ENCODE assay signal across 20 cellular contexts in the genomic region with DNA sequence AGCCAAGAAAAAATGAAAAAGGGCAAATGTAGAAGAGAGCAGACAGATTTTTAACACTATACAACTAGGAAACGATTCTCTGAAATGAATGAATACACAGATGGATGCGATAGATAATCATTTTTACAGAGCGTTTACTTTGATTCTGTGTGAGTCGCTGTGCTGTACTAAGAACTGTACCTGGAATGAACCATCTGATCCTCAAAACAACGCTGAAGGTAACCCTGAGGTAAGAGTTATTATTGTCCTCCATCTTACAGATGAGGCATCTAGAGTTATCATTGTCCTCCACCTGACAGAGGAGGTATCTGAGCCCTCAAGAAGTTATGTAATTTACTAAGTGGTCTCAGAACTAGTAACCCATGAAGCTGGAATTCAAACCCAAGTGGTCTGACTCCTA.
DNase-seq lines count a peak whose midpoint lies in the region; ATAC-seq, FAIRE-seq and TF ChIP-seq lines count a peak whose summit lies in the region.
"Had no signal": no experiment of that assay in that cellular context is flagged by ENCODE, and none has a peak within 500 bp of the region (broad histone marks: within the 10 kb centered on the region; RNA-seq: fewer than 3 reads in every experiment).

No MANE protein-coding gene starts in this region.

- H3K4me3 Mint-ChIP-seq in activated CD4-positive, alpha-beta T cell treated with anti-CD3 and anti-CD28 coated beads for 36 hours: no peak overlapping the region
- H3K4me3 Mint-ChIP-seq in activated CD4-positive, alpha-beta T cell treated with anti-CD3 and anti-CD28 coated beads, Interleukin-2, amount 10 ng/mL, durations not matched to agents 24 days and 14 days: no peak overlapping the region
- no peak overlapping the region; the same call in 2 of the 3 replicates for H3K4me3 Mint-ChIP-seq in GM23338
- no peak overlapping the region for H3K4me3 Mint-ChIP-seq in T-helper 17 cell
- H3K4me3 Mint-ChIP-seq: CD14-positive monocyte; CD4-positive, alpha-beta memory T cell; H9 had no signal

- no peak overlapping the region for H3K9ac ChIP-seq in keratinocyte (ENCODE audit: control insufficient read depth, extremely low read depth, insufficient read depth, low read length)
- H3K9ac ChIP-seq: BLaER1 had no signal

- TF ChIP-seq CTCF in GM23338 (conservative IDR thresholded peaks at IDR 0.05; ENCODE audit: low read depth in 2 of 2) (no peak), keratinocyte (optimal IDR thresholded peaks at IDR 0.05 in 1 of 3, IDR thresholded peaks at IDR 0.05 in 1 of 3, conservative IDR thresholded peaks at IDR 0.05 in 1 of 3; ENCODE audit: extremely low read depth in 1 of 3, insufficient read depth in 2 of 3, low read length in 3 of 3) (no peak), WERI-Rb-1 (IDR thresholded peaks at IDR 0.05; ENCODE audit: low read depth, low read length) (no peak), testis (IDR thresholded peaks at IDR 0.05) (no peak)

- H3K4me2 ChIP-seq in GM23338: no peak overlapping the region
- H3K4me2 ChIP-seq in keratinocyte (ENCODE audit: control insufficient read depth, extremely low read depth, insufficient read depth, low read depth, low read length): no peak overlapping the region
- H3K4me2 ChIP-seq: BLaER1 had no signal

- H3K4me1 ChIP-seq in GM23338 (ENCODE audit: insufficient read depth): peaks cover 45% of the 10 kb centered on the region
- H3K4me1 ChIP-seq in keratinocyte (ENCODE audit: control insufficient read depth, extremely low read depth, insufficient read depth, low read length): no peaks in the 10 kb centered on the region
- peaks cover 11% of the 10 kb centered on the region for H3K4me1 ChIP-seq in testis
- H3K4me1 ChIP-seq: BLaER1 had no signal

- no peaks in the 10 kb centered on the region for H3K9me3 ChIP-seq in T-helper 17 cell (ENCODE audit: control insufficient read depth, low read length, poor library complexity, severe bottlenecking)
- H3K9me3 ChIP-seq in keratinocyte (ENCODE audit: control insufficient read depth, low read depth, low read length): no peaks in the 10 kb centered on the region
- H3K9me3 ChIP-seq in WERI-Rb-1 (ENCODE audit: severe bottlenecking): no peaks in the 10 kb centered on the region
- no peaks in the 10 kb centered on the region for H3K9me3 ChIP-seq in testis

- peak; percentile 63 for FAIRE-seq in keratinocyte (lab: Jason Lieb, UNC)
- FAIRE-seq: GM12892, GM18507, H1, HepG2 had no signal

- intact Hi-C loops in activated CD4-positive, alpha-beta T cell treated with anti-CD3 and anti-CD28 coated beads for 36 hours (cut with DNase I, micrococcal nuclease): no loop called here
- intact Hi-C loops in activated CD4-positive, alpha-beta T cell treated with anti-CD3 and anti-CD28 coated beads, Interleukin-2, amount 10 ng/mL, durations not matched to agents 24 days and 14 days (cut with micrococcal nuclease): no loop called here
- intact Hi-C loops in testis (cut with DNase I; ENCODE audit: low total_unique reads): no loop called here

- no peak overlapping the region for H2AFZ ChIP-seq in GM23338
- H2AFZ ChIP-seq in keratinocyte (ENCODE audit: control insufficient read depth, low read length): no peak overlapping the region

- H3K27ac Mint-ChIP-seq in activated CD4-positive, alpha-beta T cell treated with anti-CD3 and anti-CD28 coated beads for 36 hours: no peak overlapping the region
- no peak overlapping the region for H3K27ac Mint-ChIP-seq in activated CD4-positive, alpha-beta T cell treated with anti-CD3 and anti-CD28 coated beads, Interleukin-2, amount 10 ng/mL, durations not matched to agents 24 days and 14 days
- H3K27ac Mint-ChIP-seq in GM23338: peak overlapping the region; percentile 76; the same call in 1 of the 2 replicates
- H3K27ac Mint-ChIP-seq in T-helper 17 cell: peak overlapping the region; percentile 14
- H3K27ac Mint-ChIP-seq: CD14-positive monocyte; CD4-positive, alpha-beta memory T cell had no signal

- H3K36me3 Mint-ChIP-seq in activated CD4-positive, alpha-beta T cell treated with anti-CD3 and anti-CD28 coated beads for 36 hours (ENCODE audit: low read depth): peaks cover 17% of the 10 kb centered on the region
- peaks cover 1% of the 10 kb centered on the region for H3K36me3 Mint-ChIP-seq in activated CD4-positive, alpha-beta T cell treated with anti-CD3 and anti-CD28 coated beads, Interleukin-2, amount 10 ng/mL, durations not matched to agents 24 days and 14 days (ENCODE audit: low read depth)
- H3K36me3 Mint-ChIP-seq in GM23338 (ENCODE audit: low read depth): no peaks in the 10 kb centered on the region
- no peaks in the 10 kb centered on the region for H3K36me3 Mint-ChIP-seq in T-helper 17 cell (ENCODE audit: low read depth)

- DNase-seq in activated CD4-positive, alpha-beta T cell treated with anti-CD3 and anti-CD28 coated beads for 36 hours: no peak
- DNase-seq in activated CD4-positive, alpha-beta T cell treated with anti-CD3 and anti-CD28 coated beads, Interleukin-2, amount 10 ng/mL, durations not matched to agents 24 days and 14 days: no peak
- DNase-seq in GM23338 (ENCODE audit: low spot score): no peak
- no peak for DNase-seq in T-helper 17 cell
- DNase-seq in keratinocyte (ENCODE audit: low read depth, low spot score): no peak
- DNase-seq in hypothalamus (lab: John Stamatoyannopoulos, UW): no peak
- no peak for DNase-seq in WERI-Rb-1
- DNase-seq in testis: no peak
- DNase-seq: 8988T; CD4-positive, alpha-beta memory T cell; DMS153; DMS79; GDM1; H9 had no signal

- H3K4me1 Mint-ChIP-seq in activated CD4-positive, alpha-beta T cell treated with anti-CD3 and anti-CD28 coated beads for 36 hours: peaks cover 31% of the 10 kb centered on the region
- peaks cover 3% of the 10 kb centered on the region for H3K4me1 Mint-ChIP-seq in activated CD4-positive, alpha-beta T cell treated with anti-CD3 and anti-CD28 coated beads, Interleukin-2, amount 10 ng/mL, durations not matched to agents 24 days and 14 days
- H3K4me1 Mint-ChIP-seq in GM23338: peaks cover 43% of the 10 kb centered on the region
- H3K4me1 Mint-ChIP-seq in T-helper 17 cell: peaks cover 11% of the 10 kb centered on the region
- H3K4me1 Mint-ChIP-seq: CD14-positive monocyte had no signal

- H3K27me3 ChIP-seq in GM23338 (ENCODE audit: insufficient read depth): no peaks in the 10 kb centered on the region
- H3K27me3 ChIP-seq in keratinocyte (ENCODE audit: control insufficient read depth, extremely low read depth, insufficient read depth, low read length): no peaks in the 10 kb centered on the region
- H3K27me3 ChIP-seq in WERI-Rb-1 (ENCODE audit: insufficient read depth, low read depth, severe bottlenecking): no peaks in the 10 kb centered on the region
- H3K27me3 ChIP-seq in testis: no peaks in the 10 kb centered on the region
- H3K27me3 ChIP-seq: BLaER1 had no signal

- dilution Hi-C loops in keratinocyte (cut with MboI; ENCODE audit: extremely low pct_ligation_motif_present, low sequenced_read_pairs): no loop called here

- H3K36me3 ChIP-seq in GM23338 (ENCODE audit: insufficient read depth) (no peaks in the 10 kb centered on the region), keratinocyte (ENCODE audit: control insufficient read depth in 2 of 2, extremely low read depth in 1 of 2, insufficient read depth in 2 of 2, low read length in 2 of 2) (no peaks in the 10 kb centered on the region), WERI-Rb-1 (no peaks in the 10 kb centered on the region; the same call in 1 of the 2 replicates), testis (ENCODE audit: low read depth, missing control alignments) (no peaks in the 10 kb centered on the region)

- peaks cover 2% of the 10 kb centered on the region for H3K9me1 ChIP-seq in keratinocyte (ENCODE audit: control insufficient read depth, extremely low read depth, insufficient read depth, low read length)

- peaks cover 4% of the 10 kb centered on the region for H3K9me3 Mint-ChIP-seq in activated CD4-positive, alpha-beta T cell treated with anti-CD3 and anti-CD28 coated beads for 36 hours (ENCODE audit: low read depth)
- no peaks in the 10 kb centered on the region for H3K9me3 Mint-ChIP-seq in activated CD4-positive, alpha-beta T cell treated with anti-CD3 and anti-CD28 coated beads, Interleukin-2, amount 10 ng/mL, durations not matched to agents 24 days and 14 days
- H3K9me3 Mint-ChIP-seq in GM23338: no peaks in the 10 kb centered on the region
- H3K9me3 Mint-ChIP-seq: H9 had no signal

- POLR2A ChIA-PET in activated CD4-positive, alpha-beta T cell treated with anti-CD3 and anti-CD28 coated beads for 36 hours (lab: Charles Lee): no interaction called here

- H3K9me2 ChIP-seq in GM23338 (ENCODE audit: insufficient read depth): no peaks in the 10 kb centered on the region

- H3K4me3 ChIP-seq in GM23338 (no peak overlapping the region), keratinocyte (ENCODE audit: control insufficient read depth in 2 of 3, extremely low read depth in 1 of 3, insufficient read depth in 2 of 3, low read depth in 1 of 3, low read length in 3 of 3) (no peak overlapping the region), WERI-Rb-1 (ENCODE audit: low read depth, low read length) (no peak overlapping the region), testis (no peak overlapping the region)
- H3K4me3 ChIP-seq: BLaER1 had no signal

- H4K20me1 ChIP-seq in GM23338 (replicated peaks; ENCODE audit: insufficient read depth) (no peaks in the 10 kb centered on the region; the same call in none of the 2 replicates), keratinocyte (ENCODE audit: control insufficient read depth, extremely low read depth, insufficient read depth, low read length) (no peaks in the 10 kb centered on the region)

- WGBS in testis, 2 donors: 86 to 95% methylated on average over 5 of the region's 5 CpGs

- peaks cover 89% of the 10 kb centered on the region for H3K79me2 ChIP-seq in GM23338 (replicated peaks; ENCODE audit: insufficient read depth)
- peaks cover 17% of the 10 kb centered on the region for H3K79me2 ChIP-seq in keratinocyte (ENCODE audit: control insufficient read depth, insufficient read depth, low read length)

- H3K27ac ChIP-seq in GM23338 (ENCODE audit: low read depth) (no peak overlapping the region), keratinocyte (ENCODE audit: control insufficient read depth, insufficient read depth, low read length) (no peak overlapping the region), WERI-Rb-1 (no peak overlapping the region), testis (no peak overlapping the region)
- H3K27ac ChIP-seq: BLaER1 had no signal

- H3K27me3 Mint-ChIP-seq in activated CD4-positive, alpha-beta T cell treated with anti-CD3 and anti-CD28 coated beads for 36 hours: no peaks in the 10 kb centered on the region
- H3K27me3 Mint-ChIP-seq in activated CD4-positive, alpha-beta T cell treated with anti-CD3 and anti-CD28 coated beads, Interleukin-2, amount 10 ng/mL, durations not matched to agents 24 days and 14 days: no peaks in the 10 kb centered on the region
- H3K27me3 Mint-ChIP-seq in GM23338 (ENCODE audit: insufficient read depth, low read depth, poor library complexity): no peaks in the 10 kb centered on the region
- no peaks in the 10 kb centered on the region for H3K27me3 Mint-ChIP-seq in T-helper 17 cell
- H3K27me3 Mint-ChIP-seq: CD4-positive, alpha-beta memory T cell had no signal

- CTCF ChIA-PET in activated CD4-positive, alpha-beta T cell treated with anti-CD3 and anti-CD28 coated beads for 36 hours (lab: Charles Lee): interaction anchor here (1.1 kb wide), 1 partner anchor 10 kb away, joined by 3 read pairs; no protein-coding TSS in a partner anchor

- ATAC-seq in activated CD4-positive, alpha-beta T cell treated with anti-CD3 and anti-CD28 coated beads for 36 hours: peak; percentile 64
- ATAC-seq in GM23338 (no peak), T-helper 17 cell (no peak)
- ATAC-seq: HepG2 had no signal

- H3F3A ChIP-seq in GM23338 (replicated peaks; ENCODE audit: low read depth): no peaks in the 10 kb centered on the region

- no peak for TF ChIP-seq POLR2A in testis (IDR thresholded peaks at IDR 0.05)

Comparison
In these comparisons a context has a peak if more than half of its experiments do, and no peak if none do; other contexts are left out.
1. H3K27ac Mint-ChIP-seq: peak in GM23338 (single experiment) and T-helper 17 cell (single experiment); none in activated CD4-positive, alpha-beta T cell treated with anti-CD3 and anti-CD28 coated beads for 36 hours (single experiment) and activated CD4-positive, alpha-beta T cell treated with anti-CD3 and anti-CD28 coated beads, Interleukin-2, amount 10 ng/mL, durations not matched to agents 24 days and 14 days (single experiment).